1 cellular context compared by ENCODE assay signal in the genomic region with DNA sequence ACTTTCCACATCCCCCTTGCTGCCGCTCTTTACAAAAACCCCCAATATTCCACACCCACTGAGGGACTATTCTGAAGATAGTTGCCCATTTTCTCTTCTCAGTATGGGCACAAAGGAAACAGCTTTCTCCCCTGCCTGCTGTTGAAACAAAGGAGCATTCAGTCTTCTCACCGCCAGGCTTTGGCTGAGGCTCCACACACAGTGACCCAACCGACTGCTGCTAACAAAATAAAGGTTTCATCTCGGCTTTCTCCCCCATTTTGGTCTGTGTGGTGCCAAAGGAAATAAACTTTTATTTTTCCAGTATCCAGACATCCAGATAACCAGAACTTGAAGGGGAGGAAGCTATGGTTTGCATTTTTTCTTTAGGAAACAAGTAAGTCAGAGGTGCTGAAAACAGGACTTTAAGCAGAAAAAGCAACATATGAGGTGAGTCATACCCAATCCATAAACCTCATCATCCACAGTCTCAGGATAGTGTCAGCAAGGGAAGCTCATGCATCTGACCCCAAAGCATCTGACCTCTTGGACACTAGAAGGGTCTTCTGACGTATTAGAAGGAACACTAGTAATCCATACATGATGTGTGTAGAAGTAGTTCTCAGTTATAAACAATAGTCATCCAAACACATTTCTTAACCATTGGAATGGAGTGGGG.
TF ChIP-seq lines count a peak whose summit lies in the region.

No MANE protein-coding gene starts in this region.

TF ChIP-seq in IMR-90, 13 proteins besides CTCF, POLR2A, EP300 and RAD21:
- TF ChIP-seq NFE2L2 (IDR thresholded peaks at IDR 0.05; ENCODE audit: low read depth, low read length): no peak; the same call in 1 of the 2 replicates
- TF ChIP-seq SMC3 (IDR thresholded peaks at IDR 0.05; ENCODE audit: low read depth, low read length): no peak
- no peak for TF ChIP-seq RFX5 (IDR thresholded peaks at IDR 0.05; ENCODE audit: low read depth, low read length)
- 0 out of 2 replicates have a peak, but pooled peaks have one; percentile 34 for TF ChIP-seq CHD1 (IDR thresholded peaks at IDR 0.05; ENCODE audit: low read depth, low read length)
- TF ChIP-seq, protein P1, sequence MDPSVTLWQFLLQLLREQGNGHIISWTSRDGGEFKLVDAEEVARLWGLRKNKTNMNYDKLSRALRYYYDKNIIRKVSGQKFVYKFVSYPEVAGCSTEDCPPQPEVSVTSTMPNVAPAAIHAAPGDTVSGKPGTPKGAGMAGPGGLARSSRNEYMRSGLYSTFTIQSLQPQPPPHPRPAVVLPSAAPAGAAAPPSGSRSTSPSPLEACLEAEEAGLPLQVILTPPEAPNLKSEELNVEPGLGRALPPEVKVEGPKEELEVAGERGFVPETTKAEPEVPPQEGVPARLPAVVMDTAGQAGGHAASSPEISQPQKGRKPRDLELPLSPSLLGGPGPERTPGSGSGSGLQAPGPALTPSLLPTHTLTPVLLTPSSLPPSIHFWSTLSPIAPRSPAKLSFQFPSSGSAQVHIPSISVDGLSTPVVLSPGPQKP (IDR thresholded peaks at IDR 0.05; ENCODE audit: borderline replicate concordance, low read depth, low read length): no peak
- TF ChIP-seq MXI1 (IDR thresholded peaks at IDR 0.05; ENCODE audit: borderline replicate concordance, low read depth, low read length): no peak
- TF ChIP-seq, protein P2, sequence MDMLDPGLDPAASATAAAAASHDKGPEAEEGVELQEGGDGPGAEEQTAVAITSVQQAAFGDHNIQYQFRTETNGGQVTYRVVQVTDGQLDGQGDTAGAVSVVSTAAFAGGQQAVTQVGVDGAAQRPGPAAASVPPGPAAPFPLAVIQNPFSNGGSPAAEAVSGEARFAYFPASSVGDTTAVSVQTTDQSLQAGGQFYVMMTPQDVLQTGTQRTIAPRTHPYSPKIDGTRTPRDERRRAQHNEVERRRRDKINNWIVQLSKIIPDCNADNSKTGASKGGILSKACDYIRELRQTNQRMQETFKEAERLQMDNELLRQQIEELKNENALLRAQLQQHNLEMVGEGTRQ (IDR thresholded peaks at IDR 0.05; ENCODE audit: low read depth, low read length): no peak
- no peak for TF ChIP-seq BHLHE40 (IDR thresholded peaks at IDR 0.05; ENCODE audit: low read depth, low read length)
- TF ChIP-seq RCOR1 (IDR thresholded peaks at IDR 0.05; ENCODE audit: insufficient replicate concordance, low read length): peak; percentile 27
- TF ChIP-seq MAFK (IDR thresholded peaks at IDR 0.05; ENCODE audit: low read depth, low read length): peak; percentile 7; the same call in 1 of the 2 replicates
- TF ChIP-seq CEBPB (IDR thresholded peaks at IDR 0.05; ENCODE audit: low read depth, low read length): peak; percentile 65
- TF ChIP-seq MAZ (IDR thresholded peaks at IDR 0.05; ENCODE audit: borderline replicate concordance, low read depth, low read length): no peak
- TF ChIP-seq FOS (IDR thresholded peaks at IDR 0.05; ENCODE audit: low read depth, low read length): peak; percentile 96
